Comparison of ENCODE assay signal across 24 cellular contexts in genomic region chr19:57689750-57690149, GRCh38. TPM values are rescaled to one million over a fixed set of nuclear protein-coding genes. Genes with fewer than 3 reads are reported as not detected.
"Had no signal": no experiment of that assay in that cellular context is flagged by ENCODE, and none has a peak within 500 bp of the region (broad histone marks: within the 10 kb centered on the region; RNA-seq: fewer than 3 reads in every experiment).

No MANE protein-coding gene starts in this region.

- DNase-seq: activated CD4-positive, alpha-beta T cell treated with anti-CD3 and anti-CD28 coated beads, Interleukin-2, amount 10 ng/mL, durations not matched to agents 7 days and 5 days; activated CD8-positive, alpha-beta T cell treated with anti-CD3 and anti-CD28 coated beads, Interleukin-2, amount 10 ng/mL, durations not matched to agents 7 days and 5 days; activated naive CD4-positive, alpha-beta T cell treated with anti-CD3 and anti-CD28 coated beads for 36 hours; activated T-cell treated with anti-CD3 and anti-CD28 coated beads, Interleukin-2, amount 50 U/mL, for 24 hours; dermis blood vessel endothelial cell; effector memory CD4-positive, alpha-beta T cell; erythroblast; hypothalamus; kidney; left lung; mucosa of descending colon; naive B cell; stimulated activated naive CD8-positive, alpha-beta T cell treated with anti-CD3 and anti-CD28 coated beads, Interleukin-15, amount 100 ng/mL, for 72 hours; transverse colon had no signal

- H3K36me3 ChIP-seq: prostate gland had no signal

- H3K4me2 ChIP-seq: neural progenitor cell had no signal

- H3K9me3 ChIP-seq: prostate gland had no signal

- H2AFZ ChIP-seq: neural progenitor cell had no signal

- H3K4me3 ChIP-seq: cardiac muscle cell, left lung, mucosa of descending colon, neural progenitor cell, prostate gland, right atrium auricular region, skin epidermis, suprapubic skin, transverse colon had no signal

- H3K9ac ChIP-seq: neural progenitor cell had no signal

- ATAC-seq: activated CD4-positive, CD25-positive, alpha-beta regulatory T cell treated with anti-CD3 and anti-CD28 coated beads, Interleukin-2, amount 50 U/mL, for 24 hours; activated CD8-positive, alpha-beta T cell treated with anti-CD3 and anti-CD28 coated beads, Interleukin-2, amount 10 ng/mL, durations not matched to agents 7 days and 5 days; left lung; mucosa of descending colon; stimulated activated naive CD8-positive, alpha-beta T cell treated with anti-CD3 and anti-CD28 coated beads, Interleukin-15, amount 100 ng/mL, for 72 hours had no signal

- H3K27me3 ChIP-seq: cardiac muscle cell, left lung, neural progenitor cell, right atrium auricular region, suprapubic skin, transverse colon had no signal

- H3K4me1 ChIP-seq: left lung, neural progenitor cell, prostate gland, right atrium auricular region, suprapubic skin, transverse colon had no signal

- H3K27ac ChIP-seq: cardiac muscle cell, left lung, neural progenitor cell, prostate gland, right atrium auricular region, skin epidermis, suprapubic skin, transverse colon had no signal

- FAIRE-seq: frontal cortex, kidney had no signal

RNA-seq across cellular contexts. Expression of gene ZSCAN4, which starts 21.0 kb away (rescaled TPM):
- total RNA-seq: activated CD4-positive, alpha-beta T cell treated with anti-CD3 and anti-CD28 coated beads, Interleukin-2, amount 10 ng/mL, durations not matched to agents 7 days and 5 days; activated CD8-positive, alpha-beta T cell treated with anti-CD3 and anti-CD28 coated beads, Interleukin-2, amount 10 ng/mL, durations not matched to agents 7 days and 5 days; activated naive CD4-positive, alpha-beta T cell treated with anti-CD3 and anti-CD28 coated beads for 36 hours; activated T-helper 2 cell treated with anti-CD3 and anti-CD28 coated beads, Interferon-gamma antibody, Interleukin-2, Interleukin-4, amounts not matched to agents 10 μg/mL and 5 μg/mL and 100 μg/mL, durations not matched to agents 14 hours and 24 hours and 36 hours; cardiac muscle cell; dermis blood vessel endothelial cell; frontal cortex; kidney; prostate gland; T-helper 1 cell treated with Interleukin-12 subunit alpha and Interleukin-12 subunit beta and Interleukin-4 antibody, amounts not matched to agents 30 ng/mL and 1 ng/mL, for 36 hours; transverse colon had no signal
- polyA plus RNA-seq: cardiac muscle cell had no signal
